In the genomic region with DNA sequence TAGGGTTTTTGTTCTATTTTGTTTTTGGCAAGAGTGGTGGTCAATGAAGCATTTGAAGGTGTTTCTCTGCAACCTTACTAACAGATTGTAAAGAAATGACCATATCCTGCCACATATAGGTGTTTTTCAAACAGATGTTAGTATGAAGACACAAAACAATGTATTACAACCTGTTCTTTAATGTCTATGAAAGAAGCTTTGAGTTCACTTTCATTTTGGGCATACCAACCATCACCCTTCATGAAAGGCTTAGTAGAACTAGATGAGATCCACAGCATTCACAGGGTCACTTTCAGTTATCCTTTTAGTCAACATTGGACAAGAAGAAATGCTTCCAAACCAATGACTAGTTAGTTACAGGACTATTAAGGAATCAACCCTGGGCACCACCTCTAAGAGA, we compare ENCODE assay signal across 24 cellular contexts.
DNase-seq lines count a peak whose midpoint lies in the region; ATAC-seq and TF ChIP-seq lines count a peak whose summit lies in the region.
"Had no signal": no experiment of that assay in that cellular context is flagged by ENCODE, and none has a peak within 500 bp of the region (broad histone marks: within the 10 kb centered on the region; RNA-seq: fewer than 3 reads in every experiment).

No MANE protein-coding gene starts in this region.

- H3K4me1 ChIP-seq in CD8-positive, alpha-beta T cell (ENCODE audit: insufficient read depth, low read length), result peaks cover 9% of the 10 kb centered on the region
- H3K4me1 ChIP-seq: parathyroid adenoma, SJSA1, suprapubic skin, vagina had no signal

- peaks cover 25% of the 10 kb centered on the region for H3K4me1 Mint-ChIP-seq in CD8-positive, alpha-beta T cell (ENCODE audit: low read depth)
- no peaks in the 10 kb centered on the region for H3K4me1 Mint-ChIP-seq in stimulated activated memory B cell treated with anti-CD40 and anti-IgM and Interleukin-4, amounts not matched to agents 10 μg/mL and 1 μg/mL and 100 μg/mL, for 72 hours

- DNase-seq in CD8-positive, alpha-beta T cell, result no peak
- DNase-seq in DMS 273 treated with DMSO at 0.1 percent for 48 hours (lab: John Stamatoyannopoulos, UW) (no peak), GM03348 (ENCODE audit: low spot score) (no peak), NCI-H2107 (lab: John Stamatoyannopoulos, UW) (no peak)
- DNase-seq: activated naive CD4-positive, alpha-beta T cell; activated T-cell treated with anti-CD3 and anti-CD28 coated beads for 4 hours; caudate nucleus; immature natural killer cell; left ventricle myocardium inferior; midbrain; NCI-H1930; NCI-H226 had no signal

- TF ChIP-seq CTCF in CD8-positive, alpha-beta T cell (IDR thresholded peaks at IDR 0.05), result no peak

- H3K27me3 Mint-ChIP-seq in CD8-positive, alpha-beta T cell (ENCODE audit: low read depth), result no peaks in the 10 kb centered on the region
- no peaks in the 10 kb centered on the region for H3K27me3 Mint-ChIP-seq in stimulated activated memory B cell treated with anti-CD40 and anti-IgM and Interleukin-4, amounts not matched to agents 10 μg/mL and 1 μg/mL and 100 μg/mL, for 72 hours

- no peak overlapping the region for H3K4me3 ChIP-seq in CD8-positive, alpha-beta T cell (ENCODE audit: low read depth, low read length)
- H3K4me3 ChIP-seq: left ventricle myocardium inferior, SJSA1, suprapubic skin, vagina had no signal

- no peaks in the 10 kb centered on the region for H3K9me3 ChIP-seq in CD8-positive, alpha-beta T cell (ENCODE audit: low read length)
- H3K9me3 ChIP-seq: left ventricle myocardium inferior, SJSA1, suprapubic skin, vagina had no signal

- no peaks in the 10 kb centered on the region for H3K9me3 Mint-ChIP-seq in CD8-positive, alpha-beta T cell
- no peaks in the 10 kb centered on the region for H3K9me3 Mint-ChIP-seq in stimulated activated memory B cell treated with anti-CD40 and anti-IgM and Interleukin-4, amounts not matched to agents 10 μg/mL and 1 μg/mL and 100 μg/mL, for 72 hours
- H3K9me3 Mint-ChIP-seq: immature natural killer cell; T-helper 1 cell treated with Interleukin-12 subunit alpha and Interleukin-12 subunit beta and Interleukin-4 antibody, amounts not matched to agents 30 μg/mL and 1 μg/mL, for 36 hours had no signal

- no peak overlapping the region for H3K4me3 Mint-ChIP-seq in CD8-positive, alpha-beta T cell
- H3K4me3 Mint-ChIP-seq in stimulated activated memory B cell treated with anti-CD40 and anti-IgM and Interleukin-4, amounts not matched to agents 10 μg/mL and 1 μg/mL and 100 μg/mL, for 72 hours, result no peak overlapping the region
- H3K4me3 Mint-ChIP-seq: immature natural killer cell; nephron; T-helper 1 cell treated with Interleukin-12 subunit alpha and Interleukin-12 subunit beta and Interleukin-4 antibody, amounts not matched to agents 30 μg/mL and 1 μg/mL, for 36 hours had no signal

- peak overlapping the region; percentile 0 for H3K27ac Mint-ChIP-seq in CD8-positive, alpha-beta T cell
- H3K27ac Mint-ChIP-seq in stimulated activated memory B cell treated with anti-CD40 and anti-IgM and Interleukin-4, amounts not matched to agents 10 μg/mL and 1 μg/mL and 100 μg/mL, for 72 hours, result no peak overlapping the region
- H3K27ac Mint-ChIP-seq: nephron had no signal

- intact Hi-C loops in CD8-positive, alpha-beta T cell (cut with DNase I, micrococcal nuclease), result no loop called here

- H3K27ac ChIP-seq in CD8-positive, alpha-beta T cell (ENCODE audit: low read depth, low read length), result no peak overlapping the region
- H3K27ac ChIP-seq: C4-2B, left ventricle myocardium inferior, parathyroid adenoma, SJSA1, suprapubic skin, vagina had no signal

- peaks cover 3% of the 10 kb centered on the region for H3K36me3 Mint-ChIP-seq in CD8-positive, alpha-beta T cell
- peaks cover 7% of the 10 kb centered on the region for H3K36me3 Mint-ChIP-seq in stimulated activated memory B cell treated with anti-CD40 and anti-IgM and Interleukin-4, amounts not matched to agents 10 μg/mL and 1 μg/mL and 100 μg/mL, for 72 hours
- H3K36me3 Mint-ChIP-seq: immature natural killer cell had no signal

- POLR2A ChIA-PET in CD8-positive, alpha-beta T cell (lab: Charles Lee), result no interaction called here

- CTCF ChIA-PET in CD8-positive, alpha-beta T cell (lab: Charles Lee), result no interaction called here

- no peak for ATAC-seq in CD8-positive, alpha-beta T cell
- ATAC-seq in GM18870 (IDR thresholded peaks at IDR 0.05; ENCODE audit: unreplicated experiment), result peak; percentile 53
- peak; percentile 45 for ATAC-seq in GM21786 (IDR thresholded peaks at IDR 0.05; ENCODE audit: unreplicated experiment)
- ATAC-seq in HG03457 (IDR thresholded peaks at IDR 0.05; ENCODE audit: unreplicated experiment), result peak; percentile 43
- no peak for ATAC-seq in stimulated activated memory B cell treated with anti-CD40 and anti-IgM and Interleukin-4, amounts not matched to agents 10 μg/mL and 1 μg/mL and 100 μg/mL, for 72 hours
- ATAC-seq: sciatic nerve had no signal

- no peaks in the 10 kb centered on the region for H3K36me3 ChIP-seq in CD8-positive, alpha-beta T cell (ENCODE audit: insufficient read depth, low read length)
- H3K36me3 ChIP-seq: left ventricle myocardium inferior, SJSA1, vagina had no signal

- no peaks in the 10 kb centered on the region for H3K27me3 ChIP-seq in CD8-positive, alpha-beta T cell (ENCODE audit: insufficient read depth, low read length)
- H3K27me3 ChIP-seq: SJSA1, suprapubic skin, vagina had no signal

Comparison
In these comparisons a context has a peak if more than half of its experiments do, and no peak if none do; other contexts are left out.
1. ATAC-seq: peak in GM18870 (single experiment), GM21786 (single experiment) and HG03457 (single experiment); none in CD8-positive, alpha-beta T cell (single experiment) and stimulated activated memory B cell treated with anti-CD40 and anti-IgM and Interleukin-4, amounts not matched to agents 10 μg/mL and 1 μg/mL and 100 μg/mL, for 72 hours (single experiment).